14 cellular contexts compared by ENCODE assay signal in genomic region chr5:33129309-33129708, GRCh38.
"Had no signal": no experiment of that assay in that cellular context is flagged by ENCODE, and none has a peak within 500 bp of the region (broad histone marks: within the 10 kb centered on the region; RNA-seq: fewer than 3 reads in every experiment).

No MANE protein-coding gene starts in this region.

- H3K9me3 ChIP-seq: pancreas had no signal

- H3K27me3 Mint-ChIP-seq: activated T-helper 17 cell treated with anti-CD3 and anti-CD28 coated beads, Interleukin-2, amount 50 U/mL, for 72 hours; dendritic cell treated with granulocyte-macrophage colony-stimulating factor and Interleukin-4, amounts not matched to agents 40 ng/mL and 50 ng/mL, for 4 days; effector memory CD8-positive, alpha-beta T cell; naive thymus-derived CD4-positive, alpha-beta T cell had no signal

- H3K27me3 ChIP-seq: ascending aorta, pancreas, sigmoid colon had no signal

- H3K36me3 ChIP-seq: ascending aorta, pancreas, sigmoid colon had no signal

- H3K4me1 ChIP-seq: ascending aorta, pancreas, sigmoid colon had no signal

- H3K27ac Mint-ChIP-seq: activated T-helper 17 cell treated with anti-CD3 and anti-CD28 coated beads, Interleukin-2, amount 50 U/mL, for 72 hours; dendritic cell treated with granulocyte-macrophage colony-stimulating factor and Interleukin-4, amounts not matched to agents 40 ng/mL and 50 ng/mL, for 4 days; effector memory CD8-positive, alpha-beta T cell; naive thymus-derived CD4-positive, alpha-beta T cell had no signal

- DNase-seq: activated naive CD4-positive, alpha-beta T cell treated with Interleukin-2 at 50 U/mL for 16 hours; effector memory CD8-positive, alpha-beta T cell; islet precursor cell; mammary epithelial cell; mucosa of descending colon; naive thymus-derived CD4-positive, alpha-beta T cell; pancreas; sigmoid colon; stimulated activated CD4-positive, alpha-beta T cell treated with anti-CD3 and anti-CD28 coated beads, Interleukin-1b, Interleukin-23, amount 100 ng/mL, for 48 hours had no signal

- H3K27ac ChIP-seq: ascending aorta, pancreas, sigmoid colon had no signal

- H3K4me3 Mint-ChIP-seq: activated T-helper 17 cell treated with anti-CD3 and anti-CD28 coated beads, Interleukin-2, amount 50 U/mL, for 72 hours; dendritic cell treated with granulocyte-macrophage colony-stimulating factor and Interleukin-4, amounts not matched to agents 40 ng/mL and 50 ng/mL, for 4 days; effector memory CD8-positive, alpha-beta T cell; naive thymus-derived CD4-positive, alpha-beta T cell had no signal

- H3K4me1 Mint-ChIP-seq: activated T-helper 17 cell treated with anti-CD3 and anti-CD28 coated beads, Interleukin-2, amount 50 U/mL, for 72 hours; naive thymus-derived CD4-positive, alpha-beta T cell had no signal

- H3K4me3 ChIP-seq: ascending aorta, mucosa of descending colon, pancreas, sigmoid colon had no signal

- ATAC-seq: activated CD4-positive, CD25-positive, alpha-beta regulatory T cell treated with anti-CD3 and anti-CD28 coated beads, Interleukin-2, amount 50 U/mL, for 24 hours; activated T-helper 17 cell treated with anti-CD3 and anti-CD28 coated beads, Interleukin-2, amount 50 U/mL, for 72 hours; effector memory CD8-positive, alpha-beta T cell; left lobe of liver; mucosa of descending colon; naive thymus-derived CD4-positive, alpha-beta T cell; pancreas had no signal
